In genomic region chr2:229695971-229696370, GRCh38 we compare ENCODE assay signal across 20 cellular contexts. TPM values are rescaled to one million over a fixed set of nuclear protein-coding genes. Genes with fewer than 3 reads are reported as not detected.
"Had no signal": no experiment of that assay in that cellular context is flagged by ENCODE, and none has a peak within 500 bp of the region (broad histone marks: within the 10 kb centered on the region; RNA-seq: fewer than 3 reads in every experiment).

No MANE protein-coding gene starts in this region.

- H3K9me3 ChIP-seq: prostate gland, spleen, thoracic aorta, transverse colon had no signal

- H3K27ac ChIP-seq: heart left ventricle, parathyroid adenoma, prostate gland, spleen, thoracic aorta, transverse colon had no signal

- ATAC-seq: heart left ventricle; left lobe of liver; naive thymus-derived CD4-positive, alpha-beta T cell; sciatic nerve; stimulated activated naive B cell treated with anti-CD40 and anti-IgM and Interleukin-4, amounts not matched to agents 10 μg/mL and 1 μg/mL and 100 μg/mL, for 72 hours; stimulated activated naive CD8-positive, alpha-beta T cell treated with anti-CD3 and anti-CD28 coated beads, Interleukin-15, amount 100 ng/mL, for 72 hours had no signal

- H3K27me3 ChIP-seq: transverse colon had no signal

- H3K36me3 ChIP-seq: heart left ventricle, prostate gland, spleen, thoracic aorta, transverse colon had no signal

- H3K4me3 Mint-ChIP-seq: dendritic cell treated with granulocyte-macrophage colony-stimulating factor and Interleukin-4, amounts not matched to agents 40 ng/mL and 50 ng/mL, for 4 days; naive thymus-derived CD4-positive, alpha-beta T cell; stimulated activated naive B cell treated with anti-CD40 and anti-IgM and Interleukin-4, amounts not matched to agents 10 μg/mL and 1 μg/mL and 100 μg/mL, for 72 hours; stimulated activated naive CD8-positive, alpha-beta T cell treated with anti-CD3 and anti-CD28 coated beads, Interleukin-15, amount 100 ng/mL, for 72 hours had no signal

- DNase-seq: erythroblast; foreskin melanocyte; heart left ventricle; hippocampal formation; mammary epithelial cell; naive thymus-derived CD4-positive, alpha-beta T cell; spleen; stimulated activated CD4-positive, alpha-beta T cell treated with anti-CD3 and anti-CD28 coated beads, Interleukin-15, amount 100 ng/mL, for 24 hours; stimulated activated CD4-positive, alpha-beta T cell treated with anti-CD3 and anti-CD28 coated beads, Interleukin-1b, Interleukin-23, amount 100 ng/mL, for 48 hours; stimulated activated CD4-positive, alpha-beta T cell treated with anti-CD3 and anti-CD28 coated beads, Interleukin-4, amount 100 ng/mL, for 4 hours; stimulated activated naive B cell treated with anti-CD40 and anti-IgM and Interleukin-4, amounts not matched to agents 10 μg/mL and 1 μg/mL and 100 μg/mL, for 72 hours; stimulated activated naive CD8-positive, alpha-beta T cell treated with anti-CD3 and anti-CD28 coated beads, Interleukin-15, amount 100 ng/mL, for 72 hours; transverse colon had no signal

- H3K27ac Mint-ChIP-seq: dendritic cell treated with granulocyte-macrophage colony-stimulating factor and Interleukin-4, amounts not matched to agents 40 ng/mL and 50 ng/mL, for 4 days; naive thymus-derived CD4-positive, alpha-beta T cell; stimulated activated naive B cell treated with anti-CD40 and anti-IgM and Interleukin-4, amounts not matched to agents 10 μg/mL and 1 μg/mL and 100 μg/mL, for 72 hours had no signal

- H3K9me3 Mint-ChIP-seq: dendritic cell treated with granulocyte-macrophage colony-stimulating factor and Interleukin-4, amounts not matched to agents 40 ng/mL and 50 ng/mL, for 4 days; stimulated activated naive CD8-positive, alpha-beta T cell treated with anti-CD3 and anti-CD28 coated beads, Interleukin-15, amount 100 ng/mL, for 72 hours had no signal

- H3K4me1 Mint-ChIP-seq: naive thymus-derived CD4-positive, alpha-beta T cell; stimulated activated naive B cell treated with anti-CD40 and anti-IgM and Interleukin-4, amounts not matched to agents 10 μg/mL and 1 μg/mL and 100 μg/mL, for 72 hours; stimulated activated naive CD8-positive, alpha-beta T cell treated with anti-CD3 and anti-CD28 coated beads, Interleukin-15, amount 100 ng/mL, for 72 hours had no signal

- H3K9ac ChIP-seq: parathyroid adenoma had no signal

- H3K36me3 Mint-ChIP-seq: naive thymus-derived CD4-positive, alpha-beta T cell; stimulated activated naive B cell treated with anti-CD40 and anti-IgM and Interleukin-4, amounts not matched to agents 10 μg/mL and 1 μg/mL and 100 μg/mL, for 72 hours had no signal

- H3K4me1 ChIP-seq: heart left ventricle, parathyroid adenoma, prostate gland, spleen, transverse colon had no signal

- H3K4me3 ChIP-seq: heart left ventricle, prostate gland, spleen, thoracic aorta, transverse colon had no signal

RNA-seq across cellular contexts. Expression of gene DNER, which starts 18.4 kb away (rescaled TPM):
- total RNA-seq: endothelial cell of umbilical vein; naive thymus-derived CD4-positive, alpha-beta T cell had no signal
- polyA plus RNA-seq: naive thymus-derived CD4-positive, alpha-beta T cell had no signal
